25 cellular contexts compared by ENCODE assay signal in genomic region chr4:152197211-152197610, GRCh38.
DNase-seq lines count a peak whose midpoint lies in the region; ATAC-seq and TF ChIP-seq lines count a peak whose summit lies in the region.
"Had no signal": no experiment of that assay in that cellular context is flagged by ENCODE, and none has a peak within 500 bp of the region (broad histone marks: within the 10 kb centered on the region; RNA-seq: fewer than 3 reads in every experiment).

No MANE protein-coding gene starts in this region.

- no peaks in the 10 kb centered on the region for H3K9me3 ChIP-seq in A673 (ENCODE audit: low read depth, low read length, poor library complexity, severe bottlenecking)
- peaks cover 0 to 3% (median 0%) of the 10 kb centered on the region in 12 donors for H3K9me3 ChIP-seq in heart left ventricle
- peaks cover 2% of the 10 kb centered on the region for H3K9me3 ChIP-seq in trophoblast cell (ENCODE audit: insufficient read depth, low read depth, low read length)
- H3K9me3 ChIP-seq in upper lobe of right lung: no peaks in the 10 kb centered on the region
- H3K9me3 ChIP-seq: A549, adrenal gland, BE2C, prostate gland had no signal

- no peaks in the 10 kb centered on the region for H3K79me2 ChIP-seq in trophoblast cell (ENCODE audit: control insufficient read depth, insufficient read depth, low read length, poor library complexity)

- H3K4ac ChIP-seq in trophoblast cell (ENCODE audit: low read depth, low read length): no peak overlapping the region

- TF ChIP-seq POLR2A in heart left ventricle (IDR thresholded peaks at IDR 0.05): no peak

- no peaks in the 10 kb centered on the region for H3K36me3 ChIP-seq in A673 (ENCODE audit: insufficient read depth, low read length, poor library complexity, severe bottlenecking)
- H3K36me3 ChIP-seq in heart left ventricle: no peaks in the 10 kb centered on the region
- no peaks in the 10 kb centered on the region for H3K36me3 ChIP-seq in trophoblast cell (ENCODE audit: control insufficient read depth in 1 of 2, insufficient read depth in 2 of 2, low read length in 2 of 2)
- H3K36me3 ChIP-seq in upper lobe of right lung: no peaks in the 10 kb centered on the region
- H3K36me3 ChIP-seq: adrenal gland, BE2C, prostate gland had no signal

- no peak overlapping the region for H4K12ac ChIP-seq in trophoblast cell (ENCODE audit: low read depth, low read length)

- 7 to 26% (median 21%) methylated on average over 6 of the region's 6 CpGs for WGBS in heart left ventricle, 4 donors
- WGBS in trophoblast cell (ENCODE audit: extremely low coverage, insufficient coverage, insufficient read length): no CpG with 5 or more reads among the region's 6 CpGs

- H3K27me3 ChIP-seq in A673 (replicated peaks; ENCODE audit: insufficient read depth, low read depth, low read length, poor library complexity) (no peaks in the 10 kb centered on the region), heart left ventricle (no peaks in the 10 kb centered on the region), trophoblast cell (ENCODE audit: insufficient read depth, low read length) (no peaks in the 10 kb centered on the region), upper lobe of right lung (no peaks in the 10 kb centered on the region)
- H3K27me3 ChIP-seq: adrenal gland, BE2C, dorsolateral prefrontal cortex had no signal

- POLR2A ChIA-PET in A673 (lab: Charles Lee; ENCODE audit: low non-redundant PET): no interaction called here

- no peak overlapping the region for H2BK120ac ChIP-seq in trophoblast cell (ENCODE audit: insufficient read depth, low read length, poor library complexity)

- H4K91ac ChIP-seq in trophoblast cell (ENCODE audit: low read depth, low read length): no peak overlapping the region

- CTCF ChIA-PET in A673 (lab: Charles Lee): no interaction called here

- H3K18ac ChIP-seq in trophoblast cell (ENCODE audit: low read length): no peak overlapping the region

- H3K23ac ChIP-seq in trophoblast cell (ENCODE audit: low read length): no peak overlapping the region

- H2BK5ac ChIP-seq in trophoblast cell (ENCODE audit: low read depth, low read length, poor library complexity): no peak overlapping the region

- TF ChIP-seq CTCF in A673 (conservative IDR thresholded peaks at IDR 0.05; ENCODE audit: low read depth, low read length) (no peak), heart left ventricle (IDR thresholded peaks at IDR 0.05) (peak in 1 of 12 donors; percentile 14), upper lobe of right lung (IDR thresholded peaks at IDR 0.05) (no peak)

- no peak overlapping the region for H2BK12ac ChIP-seq in trophoblast cell (ENCODE audit: low read length)

- H3K4me3 ChIP-seq in A673 (ENCODE audit: low read depth, low read length, poor library complexity, severe bottlenecking) (no peak overlapping the region), heart left ventricle (no peak overlapping the region), trophoblast cell (ENCODE audit: low read depth, low read length) (no peak overlapping the region), upper lobe of right lung (no peak overlapping the region)
- H3K4me3 ChIP-seq: A549, adrenal gland, dorsolateral prefrontal cortex, prostate gland, skin epidermis had no signal

- no peaks in the 10 kb centered on the region for H3K79me1 ChIP-seq in trophoblast cell (ENCODE audit: low read length)

- intact Hi-C loops in A673 (cut with micrococcal nuclease; ENCODE audit: unreplicated experiment) (no loop called here), heart left ventricle (cut with DNase I) (no loop called here), upper lobe of right lung (cut with DNase I) (no loop called here)

- DNase-seq in A673 (ENCODE audit: low spot score) (peak; percentile 6), amygdala (lab: John Stamatoyannopoulos, UW) (peak in 36 of 56 donors; percentile 2 to 64 (median 14)), heart left ventricle (no peak), occipital lobe (lab: John Stamatoyannopoulos, UW) (peak; percentile 15), trophoblast cell (no peak), DMS153 treated with DMSO at 0.1 percent for 48 hours (lab: John Stamatoyannopoulos, UW; ENCODE audit: unreplicated experiment) (no peak), upper lobe of right lung (no peak)
- DNase-seq: activated CD4-positive, alpha-beta T cell treated with anti-CD3 and anti-CD28 coated beads, Interleukin-2, amount 10 ng/mL, durations not matched to agents 7 days and 5 days; activated naive CD4-positive, alpha-beta T cell; activated T-cell treated with anti-CD3 and anti-CD28 coated beads, Interleukin-2, amount 50 U/mL, for 48 hours; adrenal gland; BE2C; COR-L47; DMS79; H7; NCI-H1105; NCI-H2081 treated with DMSO at 0.1 percent for 48 hours; NCI-H345; NCI-H748 treated with DMSO at 0.1 percent for 48 hours; stimulated activated CD4-positive, alpha-beta T cell treated with anti-CD3 and anti-CD28 coated beads, Interleukin-1b, Interleukin-23, amount 100 ng/mL, for 48 hours had no signal

- H2AK5ac ChIP-seq in trophoblast cell (ENCODE audit: low read length): no peak overlapping the region

- ATAC-seq in heart left ventricle (peak; percentile 51 to 87 (median 74)), HG03108 (IDR thresholded peaks at IDR 0.05; ENCODE audit: unreplicated experiment) (no peak), upper lobe of right lung (no peak)
- ATAC-seq: A549 had no signal

- BruUV-seq in A673 (replicated peaks; lab: Mats Ljungman, UMichigan): no TSS peak

- H3K9ac ChIP-seq in trophoblast cell (ENCODE audit: low read length): no peak overlapping the region

- peaks cover 8% of the 10 kb centered on the region for H3K4me1 ChIP-seq in A673 (ENCODE audit: insufficient read depth, low read length, poor library complexity, severe bottlenecking)
- peaks cover 0 to 27% (median 13%) of the 10 kb centered on the region in 12 donors for H3K4me1 ChIP-seq in heart left ventricle
- no peaks in the 10 kb centered on the region for H3K4me1 ChIP-seq in trophoblast cell (ENCODE audit: control insufficient read depth in 1 of 2, insufficient read depth in 2 of 2, low read length in 2 of 2)
- no peaks in the 10 kb centered on the region for H3K4me1 ChIP-seq in upper lobe of right lung
- H3K4me1 ChIP-seq: A549, adrenal gland, BE2C, prostate gland had no signal

- no peak overlapping the region for H4K8ac ChIP-seq in trophoblast cell (ENCODE audit: low read depth, low read length)

- no peak overlapping the region for H2AFZ ChIP-seq in trophoblast cell (ENCODE audit: insufficient read depth, low read length, poor library complexity)

- no peak overlapping the region for H3K27ac ChIP-seq in A673 (ENCODE audit: low read depth, low read length, poor library complexity, severe bottlenecking)
- H3K27ac ChIP-seq in heart left ventricle: peak overlapping the region in 8 of 12 donors; percentile 4 to 67 (median 50)
- no peak overlapping the region for H3K27ac ChIP-seq in trophoblast cell (ENCODE audit: low read depth, low read length)
- no peak overlapping the region for H3K27ac ChIP-seq in upper lobe of right lung
- H3K27ac ChIP-seq: A549, adrenal gland, dorsolateral prefrontal cortex, prostate gland had no signal

- H3K14ac ChIP-seq in trophoblast cell (ENCODE audit: low read length): no peak overlapping the region

- no peak overlapping the region for H3K4me2 ChIP-seq in trophoblast cell (ENCODE audit: low read length)
- H3K4me2 ChIP-seq: A549 had no signal

Comparison
In these comparisons a context has a peak if more than half of its experiments do, and no peak if none do; other contexts are left out.
1. DNase-seq: peak in A673 (single experiment), amygdala (36 of 56) and occipital lobe (single experiment); none in heart left ventricle (0 of 5), trophoblast cell (0 of 2), DMS153 treated with DMSO at 0.1 percent for 48 hours (single experiment) and upper lobe of right lung (single experiment).
2. H3K27ac ChIP-seq: peak in heart left ventricle (8 of 12); none in A673 (single experiment), trophoblast cell (single experiment) and upper lobe of right lung (single experiment).
3. ATAC-seq: peak in heart left ventricle (4 of 4); none in HG03108 (single experiment) and upper lobe of right lung (single experiment).